In genomic region chr10:130054021-130054420, GRCh38 we compare ENCODE assay signal across 10 cellular contexts. TPM values are rescaled to one million over a fixed set of nuclear protein-coding genes. Genes with fewer than 3 reads are reported as not detected.
"Had no signal": no experiment of that assay in that cellular context is flagged by ENCODE, and none has a peak within 500 bp of the region (broad histone marks: within the 10 kb centered on the region; RNA-seq: fewer than 3 reads in every experiment).

No MANE protein-coding gene starts in this region.

- H3K4me3 ChIP-seq: HAP-1 had no signal

- H3K27ac ChIP-seq: HL-60 had no signal

- H3K27ac Mint-ChIP-seq: HFFc6, IgD-negative memory B cell had no signal

- H3K36me3 ChIP-seq: HAP-1 had no signal

- H3K27me3 Mint-ChIP-seq: IgD-negative memory B cell had no signal

- H3K9me3 ChIP-seq: HAP-1 had no signal

- H3K4me1 Mint-ChIP-seq: IgD-negative memory B cell had no signal

- DNase-seq: GOT3, H7, HFFc6, KBM-7 had no signal

- ATAC-seq: HCT116, HepG2 had no signal

- H3K4me1 ChIP-seq: HAP-1 had no signal

- H3K4me3 Mint-ChIP-seq: HFFc6, IgD-negative memory B cell had no signal

RNA-seq across cellular contexts. Expression of gene C10orf143, which starts 56.6 kb away (rescaled TPM):
- total RNA-seq: HT1080 had no signal
